Comparison of ENCODE assay signal across 15 cellular contexts in the genomic region with DNA sequence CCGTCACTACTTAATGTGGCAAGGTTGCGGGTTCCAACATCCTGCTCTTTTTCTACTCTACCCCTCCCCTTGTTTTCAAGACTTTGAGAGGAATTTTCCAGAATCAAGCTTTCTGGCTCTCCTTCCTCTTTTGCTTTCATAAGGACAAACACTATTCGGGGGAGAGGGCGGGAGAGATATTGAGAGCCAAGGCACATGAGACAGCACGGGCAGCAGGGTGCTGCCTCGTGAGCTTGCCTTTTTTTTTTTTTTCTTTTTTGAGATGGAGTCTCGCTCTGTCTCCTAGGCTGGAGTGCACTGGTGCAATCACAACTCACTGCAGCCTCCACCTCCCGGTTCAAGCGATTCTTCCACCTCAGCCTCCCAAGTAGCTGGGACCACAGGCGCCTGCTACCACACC. TPM values are rescaled to one million over a fixed set of nuclear protein-coding genes. Genes with fewer than 3 reads are reported as not detected.
DNase-seq lines count a peak whose midpoint lies in the region; ATAC-seq and TF ChIP-seq lines count a peak whose summit lies in the region.
"Had no signal": no experiment of that assay in that cellular context is flagged by ENCODE, and none has a peak within 500 bp of the region (broad histone marks: within the 10 kb centered on the region; RNA-seq: fewer than 3 reads in every experiment).

No MANE protein-coding gene starts in this region.

- BruUV-seq in MCF 10A (replicated peaks; lab: Mats Ljungman, UMichigan): no TSS peak

- no peaks in the 10 kb centered on the region for H3K9me3 Mint-ChIP-seq in MCF 10A (ENCODE audit: unreplicated experiment)
- H3K9me3 Mint-ChIP-seq: memory B cell had no signal

- no peak for DNase-seq in breast epithelium (ENCODE audit: low spot score in 2 of 2)
- DNase-seq in MCF 10A (ENCODE audit: unreplicated experiment): no peak
- peak in 1 of 2 donors; percentile 84 for DNase-seq in vagina (ENCODE audit: extremely low spot score in 2 of 2)
- DNase-seq in NAMALWA (ENCODE audit: low spot score): no peak
- DNase-seq in ecto neural progenitor cell (ENCODE audit: low spot score): no peak
- DNase-seq: activated CD4-positive, CD25-positive, alpha-beta regulatory T cell treated with anti-CD3 and anti-CD28 coated beads, Interleukin-2, amount 50 U/mL, for 72 hours; activated effector memory CD4-positive, alpha-beta T cell treated with Interleukin-2 at 50 U/mL for 16 hours; NCI-H1105 treated with DMSO at 0.1 percent for 48 hours; NCI-H526 treated with DMSO at 0.1 percent for 48 hours had no signal

- H3K36me3 Mint-ChIP-seq in MCF 10A (ENCODE audit: insufficient read depth, unreplicated experiment): no peaks in the 10 kb centered on the region

- peaks cover 0 to 3% of the 10 kb centered on the region in 2 donors for H3K4me1 ChIP-seq in breast epithelium
- H3K4me1 ChIP-seq in duodenal mucosa (ENCODE audit: control insufficient read depth in 1 of 2, insufficient read depth in 2 of 2, low read length in 2 of 2): peaks cover 12% of the 10 kb centered on the region in 2 donors
- peaks cover 7 to 8% of the 10 kb centered on the region in 2 donors for H3K4me1 ChIP-seq in mucosa of rectum (ENCODE audit: control insufficient read depth in 2 of 2, insufficient read depth in 2 of 2, low read length in 2 of 2)
- peaks cover 30% of the 10 kb centered on the region for H3K4me1 ChIP-seq in vagina

- H3K36me3 ChIP-seq in breast epithelium: no peaks in the 10 kb centered on the region
- H3K36me3 ChIP-seq in duodenal mucosa (ENCODE audit: control insufficient read depth in 1 of 2, insufficient read depth in 2 of 2, low read length in 2 of 2): no peaks in the 10 kb centered on the region
- no peaks in the 10 kb centered on the region for H3K36me3 ChIP-seq in mucosa of rectum (ENCODE audit: control insufficient read depth in 2 of 2, insufficient read depth in 2 of 2, low read length in 2 of 2)
- no peaks in the 10 kb centered on the region for H3K36me3 ChIP-seq in vagina
- H3K36me3 ChIP-seq: SJSA1 had no signal

- TF ChIP-seq POLR2A in breast epithelium (IDR thresholded peaks at IDR 0.05) (no peak), vagina (IDR thresholded peaks at IDR 0.05) (no peak)

- no peak for ATAC-seq in HG03378 (IDR thresholded peaks at IDR 0.05; ENCODE audit: unreplicated experiment)

- TF ChIP-seq CTCF in breast epithelium (IDR thresholded peaks at IDR 0.05) (no peak), MCF 10A (IDR thresholded peaks at IDR 0.05; ENCODE audit: unreplicated experiment) (no peak), vagina (IDR thresholded peaks at IDR 0.05) (no peak)

- POLR2A ChIA-PET in MCF 10A (lab: Yijun Ruan, JAX): interaction anchor here (2.1 kb wide), 1 partner anchor 32 kb away, joined by 6 read pairs; no protein-coding TSS in a partner anchor

- H3K27me3 ChIP-seq in breast epithelium (no peaks in the 10 kb centered on the region), duodenal mucosa (ENCODE audit: control insufficient read depth in 1 of 2, insufficient read depth in 2 of 2, low read length in 2 of 2) (no peaks in the 10 kb centered on the region), mucosa of rectum (ENCODE audit: control insufficient read depth in 2 of 2, insufficient read depth in 2 of 2, low read length in 2 of 2) (no peaks in the 10 kb centered on the region), vagina (no peaks in the 10 kb centered on the region)
- H3K27me3 ChIP-seq: SJSA1 had no signal

- H3K9me3 ChIP-seq in breast epithelium (no peaks in the 10 kb centered on the region), duodenal mucosa (ENCODE audit: control insufficient read depth in 1 of 2, low read length in 2 of 2) (no peaks in the 10 kb centered on the region), mucosa of rectum (ENCODE audit: control insufficient read depth in 2 of 2, low read length in 2 of 2) (no peaks in the 10 kb centered on the region), vagina (no peaks in the 10 kb centered on the region)
- H3K9me3 ChIP-seq: SJSA1 had no signal

- no peaks in the 10 kb centered on the region for H3K27me3 Mint-ChIP-seq in MCF 10A (ENCODE audit: insufficient read depth, unreplicated experiment)
- H3K27me3 Mint-ChIP-seq: memory B cell had no signal

- H3K4me3 ChIP-seq in breast epithelium (no peak overlapping the region), duodenal mucosa (ENCODE audit: low read depth in 1 of 2, low read length in 2 of 2) (no peak overlapping the region), mucosa of rectum (ENCODE audit: low read length in 2 of 2) (no peak overlapping the region), vagina (no peak overlapping the region)
- H3K4me3 ChIP-seq: SJSA1 had no signal

- H3K9ac ChIP-seq in duodenal mucosa (ENCODE audit: low read depth in 1 of 2, low read length in 2 of 2) (no peak overlapping the region), mucosa of rectum (ENCODE audit: low read depth in 1 of 2, low read length in 2 of 2) (no peak overlapping the region)

- H3K27ac Mint-ChIP-seq in MCF 10A (ENCODE audit: low read depth, unreplicated experiment): no peak overlapping the region
- H3K27ac Mint-ChIP-seq: memory B cell, progenitor cell of endocrine pancreas had no signal

- H3K27ac ChIP-seq in breast epithelium: peak overlapping the region; percentile 54 to 74
- peak overlapping the region; percentile 30 for H3K27ac ChIP-seq in duodenal mucosa (ENCODE audit: low read depth, low read length)
- peak overlapping the region; percentile 49 to 71 for H3K27ac ChIP-seq in mucosa of rectum (ENCODE audit: low read depth in 2 of 2, low read length in 2 of 2)
- peak overlapping the region; percentile 81 for H3K27ac ChIP-seq in vagina
- H3K27ac ChIP-seq: SJSA1 had no signal

- no peak overlapping the region for H3K4me3 Mint-ChIP-seq in MCF 10A (ENCODE audit: unreplicated experiment)
- H3K4me3 Mint-ChIP-seq: memory B cell had no signal

- CTCF ChIA-PET in MCF 10A (lab: Yijun Ruan, JAX): interaction anchor here (0.6 kb wide), 1 partner anchor 476 kb away, joined by 3 read pairs; no protein-coding TSS in a partner anchor

- intact Hi-C loops in breast epithelium (cut with DNase I; ENCODE audit: low total_unique reads) (no loop called here), MCF 10A (cut with micrococcal nuclease) (no loop called here), vagina (cut with DNase I) (no loop called here)

- no peaks in the 10 kb centered on the region for H3K4me1 Mint-ChIP-seq in MCF 10A (ENCODE audit: insufficient read depth, unreplicated experiment)

RNA-seq across cellular contexts. Expression of gene PFKFB3, which starts 6.8 kb away (rescaled TPM):
- total RNA-seq in breast epithelium: 100 to 1,000 TPM in 2 of 3 donors, 10 to 100 TPM in 1; 94.8 to 240 (median 144) TPM
- 15.8 and 17.8 TPM in 2 replicates for total RNA-seq in MCF 10A (2022)
- 43.2 TPM for total RNA-seq in vagina

Comparison
In these comparisons a context has a peak if more than half of its experiments do, and no peak if none do; other contexts are left out.
1. H3K27ac ChIP-seq: peak in every context shown above with its lines; median percentile 81 in vagina; 64 in breast epithelium; 60 in mucosa of rectum; 30 in duodenal mucosa.